ENCODE assay signal across 13 cellular contexts in genomic region chr2:166632616-166633015, GRCh38.
A peak's percentile ranks its signal among the peaks of the same experiment; 100 is the strongest.
DNase-seq lines count a peak whose midpoint lies in the region; FAIRE-seq and TF ChIP-seq lines count a peak whose summit lies in the region.
"Had no signal": no experiment of that assay in that cellular context is flagged by ENCODE, and none has a peak within 500 bp of the region (broad histone marks: within the 10 kb centered on the region; RNA-seq: fewer than 3 reads in every experiment).

No MANE protein-coding gene starts in this region.

- no peak overlapping the region for H2AFZ ChIP-seq in endothelial cell of umbilical vein (ENCODE audit: low read depth, low read length)

- POLR2A ChIA-PET in endothelial cell of umbilical vein (lab: Charles Lee) = no interaction called here

- no peaks in the 10 kb centered on the region for H3K4me1 ChIP-seq in endothelial cell of umbilical vein (ENCODE audit: control insufficient read depth, extremely low read depth, insufficient read depth, low read length)
- H3K4me1 ChIP-seq: ascending aorta, gastroesophageal sphincter, upper lobe of left lung had no signal

- H3K4me2 ChIP-seq in endothelial cell of umbilical vein (ENCODE audit: insufficient read depth, low read length) = no peak overlapping the region

- dilution Hi-C loops in endothelial cell of umbilical vein (cut with MboI; ENCODE audit: extremely low pct_ligation_motif_present, low sequenced_read_pairs) = no loop called here

- TF ChIP-seq CTCF in endothelial cell of umbilical vein (IDR thresholded peaks at IDR 0.05; ENCODE audit: extremely low read depth in 1 of 2, insufficient read depth in 1 of 2, low read depth in 1 of 2, low read length in 2 of 2) (no peak), WERI-Rb-1 (IDR thresholded peaks at IDR 0.05; ENCODE audit: low read depth, low read length) (no peak)

- no peak for TF ChIP-seq POLR2A in endothelial cell of umbilical vein (IDR thresholded peaks at IDR 0.05; ENCODE audit: low read depth, low read length)

- no peaks in the 10 kb centered on the region for H3K9me1 ChIP-seq in endothelial cell of umbilical vein (replicated peaks; ENCODE audit: control insufficient read depth, extremely low read depth, insufficient read depth, low read length)

- H3K4me3 ChIP-seq in endothelial cell of umbilical vein (replicated peaks in 1 of 3; ENCODE audit: insufficient read depth in 1 of 3, low read depth in 1 of 3, low read length in 3 of 3) (no peak overlapping the region), WERI-Rb-1 (ENCODE audit: low read depth, low read length) (no peak overlapping the region)
- H3K4me3 ChIP-seq: ascending aorta, gastroesophageal sphincter, upper lobe of left lung had no signal

- no peaks in the 10 kb centered on the region for H3K27me3 ChIP-seq in endothelial cell of umbilical vein (ENCODE audit: control insufficient read depth in 2 of 2, insufficient read depth in 2 of 2, low read length in 2 of 2)
- no peaks in the 10 kb centered on the region for H3K27me3 ChIP-seq in WERI-Rb-1 (ENCODE audit: insufficient read depth, low read depth, severe bottlenecking)
- H3K27me3 ChIP-seq: ascending aorta, gastroesophageal sphincter, upper lobe of left lung had no signal

- intact Hi-C loops in endothelial cell of umbilical vein (cut with micrococcal nuclease) = no loop called here

- H3K36me3 ChIP-seq in endothelial cell of umbilical vein (ENCODE audit: control insufficient read depth in 2 of 2, extremely low read depth in 1 of 2, insufficient read depth in 2 of 2, low read length in 2 of 2) = no peaks in the 10 kb centered on the region
- H3K36me3 ChIP-seq in WERI-Rb-1 = no peaks in the 10 kb centered on the region
- H3K36me3 ChIP-seq: ascending aorta, gastroesophageal sphincter, upper lobe of left lung had no signal

- no peaks in the 10 kb centered on the region for H4K20me1 ChIP-seq in endothelial cell of umbilical vein (replicated peaks; ENCODE audit: control insufficient read depth, extremely low read depth, insufficient read depth, low read length)

- no peak overlapping the region for H3K9ac ChIP-seq in endothelial cell of umbilical vein (replicated peaks; ENCODE audit: extremely low read depth, insufficient read depth, low read length)

- H3K9me3 ChIP-seq in endothelial cell of umbilical vein (replicated peaks; ENCODE audit: control insufficient read depth, insufficient read depth, low read length) = no peaks in the 10 kb centered on the region
- no peaks in the 10 kb centered on the region for H3K9me3 ChIP-seq in WERI-Rb-1 (ENCODE audit: severe bottlenecking)
- H3K9me3 ChIP-seq: ascending aorta, upper lobe of left lung had no signal

- peak; percentile 21 for DNase-seq in DMS153 (lab: John Stamatoyannopoulos, UW)
- no peak for DNase-seq in DMS153 treated with DMSO at 0.1 percent for 48 hours (lab: John Stamatoyannopoulos, UW; ENCODE audit: unreplicated experiment)
- DNase-seq in NCI-H2029 treated with DMSO at 0.1 percent for 48 hours (lab: John Stamatoyannopoulos, UW) = peak; percentile 44
- peak; percentile 39 for DNase-seq in endothelial cell of umbilical vein (ENCODE audit: low read depth, low spot score)
- DNase-seq in renal cortical epithelial cell (ENCODE audit: low read depth) = peak; percentile 99
- no peak for DNase-seq in WERI-Rb-1
- no peak for DNase-seq in stimulated activated CD4-positive, alpha-beta T cell treated with anti-CD3 and anti-CD28 coated beads, Interleukin-4, amount 100 ng/mL, for 4 hours
- no peak for DNase-seq in activated effector memory CD4-positive, alpha-beta T cell treated with anti-CD3 and anti-CD28 coated beads, Interleukin-2, amount 50 U/mL, for 16 hours
- DNase-seq: 8988T, upper lobe of left lung had no signal

- FAIRE-seq in endothelial cell of umbilical vein (lab: Jason Lieb, UNC) = no peak
- FAIRE-seq: TTC549 had no signal

- H3K27ac ChIP-seq in endothelial cell of umbilical vein (ENCODE audit: insufficient read depth, low read depth, low read length) (no peak overlapping the region), WERI-Rb-1 (no peak overlapping the region)
- H3K27ac ChIP-seq: ascending aorta, gastroesophageal sphincter, upper lobe of left lung had no signal

- H3K79me2 ChIP-seq in endothelial cell of umbilical vein (ENCODE audit: control insufficient read depth, insufficient read depth, low read length) = no peaks in the 10 kb centered on the region

- BruUV-seq in endothelial cell of umbilical vein (replicated peaks; lab: Mats Ljungman, UMichigan) = no TSS peak

- CTCF ChIA-PET in endothelial cell of umbilical vein (lab: Charles Lee) = no interaction called here

TF ChIP-seq in endothelial cell of umbilical vein, 7 proteins besides CTCF, POLR2A, EP300 and RAD21:
- TF ChIP-seq EZH2 (IDR thresholded peaks at IDR 0.05; ENCODE audit: borderline replicate concordance, low read depth, low read length, severe bottlenecking) (no peak), GATA2 (IDR thresholded peaks at IDR 0.05; ENCODE audit: insufficient read depth, insufficient read length, low read depth, low read length) (no peak), JUN (IDR thresholded peaks at IDR 0.05; ENCODE audit: borderline replicate concordance, insufficient read depth, insufficient read length, low read depth) (no peak), POLR2AphosphoS5 (IDR thresholded peaks at IDR 0.05; ENCODE audit: insufficient read depth, low read depth, low read length) (no peak), MYC (IDR thresholded peaks at IDR 0.05; ENCODE audit: low read depth, low read length) (no peak)
TF ChIP-seq in endothelial cell of umbilical vein: peak in this region for 0.

Comparison
In these comparisons a context has a peak if more than half of its experiments do, and no peak if none do; other contexts are left out.
1. DNase-seq: peak in DMS153 (single experiment), NCI-H2029 treated with DMSO at 0.1 percent for 48 hours (single experiment), endothelial cell of umbilical vein (single experiment) and renal cortical epithelial cell (single experiment); none in DMS153 treated with DMSO at 0.1 percent for 48 hours (single experiment), WERI-Rb-1 (single experiment), stimulated activated CD4-positive, alpha-beta T cell treated with anti-CD3 and anti-CD28 coated beads, Interleukin-4, amount 100 ng/mL, for 4 hours (0 of 2) and activated effector memory CD4-positive, alpha-beta T cell treated with anti-CD3 and anti-CD28 coated beads, Interleukin-2, amount 50 U/mL, for 16 hours (single experiment).